Comparison of ENCODE assay signal across 8 cellular contexts in the genomic region with DNA sequence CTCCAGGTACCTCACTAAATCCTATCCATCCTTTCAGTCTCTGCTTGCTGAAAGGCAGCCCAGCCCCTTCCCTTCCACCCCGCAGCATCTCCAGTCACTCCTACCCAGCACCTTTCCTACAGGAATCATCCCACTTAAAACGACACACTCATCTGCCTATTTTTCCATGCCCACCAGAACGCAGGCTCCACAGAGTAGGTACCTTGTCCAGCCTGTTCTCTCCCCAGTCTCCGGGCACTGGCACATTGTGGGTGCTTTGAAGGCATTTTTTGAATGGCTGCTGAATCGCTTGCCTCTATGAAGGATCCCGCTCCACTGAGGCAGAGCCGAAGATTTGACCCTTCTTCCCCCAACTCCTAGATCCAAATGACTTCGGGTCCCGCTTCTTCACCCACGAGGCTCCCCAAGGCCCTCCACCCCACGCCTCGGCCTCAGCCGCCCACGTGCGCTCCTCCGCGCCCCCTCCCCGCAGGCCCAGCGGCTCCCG. TPM values are rescaled to one million over a fixed set of nuclear protein-coding genes. Genes with fewer than 3 reads are reported as not detected.
DNase-seq lines count a peak whose midpoint lies in the region; ATAC-seq and TF ChIP-seq lines count a peak whose summit lies in the region.
"Had no signal": no experiment of that assay in that cellular context is flagged by ENCODE, and none has a peak within 500 bp of the region (broad histone marks: within the 10 kb centered on the region; RNA-seq: fewer than 3 reads in every experiment).

No MANE protein-coding gene starts in this region.

- no peak for ATAC-seq in activated T-cell treated with anti-CD3 and anti-CD28 coated beads, Interleukin-2, amount 50 U/mL, for 4 hours
- ATAC-seq in stimulated activated naive CD8-positive, alpha-beta T cell treated with anti-CD3 and anti-CD28 coated beads, Interleukin-15, amount 100 ng/mL, for 72 hours: no peak
- ATAC-seq in HG03521 (IDR thresholded peaks at IDR 0.05; ENCODE audit: unreplicated experiment): no peak
- ATAC-seq in GM21529 (IDR thresholded peaks at IDR 0.05; ENCODE audit: unreplicated experiment): no peak
- ATAC-seq: sciatic nerve had no signal

- peaks cover 11% of the 10 kb centered on the region for H3K4me1 Mint-ChIP-seq in activated T-cell treated with anti-CD3 and anti-CD28 coated beads, Interleukin-2, amount 50 U/mL, for 4 hours (ENCODE audit: low read depth)
- H3K4me1 Mint-ChIP-seq in stimulated activated naive CD8-positive, alpha-beta T cell treated with anti-CD3 and anti-CD28 coated beads, Interleukin-15, amount 100 ng/mL, for 72 hours: peaks cover 14% of the 10 kb centered on the region

- no peak for TF ChIP-seq CTCF in epithelial cell of proximal tubule (conservative IDR thresholded peaks at IDR 0.05; ENCODE audit: low read depth, low read length)

- H3K27ac Mint-ChIP-seq in stimulated activated naive CD8-positive, alpha-beta T cell treated with anti-CD3 and anti-CD28 coated beads, Interleukin-15, amount 100 ng/mL, for 72 hours: no peak overlapping the region

- no peak for DNase-seq in activated T-cell treated with anti-CD3 and anti-CD28 coated beads, Interleukin-2, amount 50 U/mL, for 4 hours
- no peak for DNase-seq in activated T-cell treated with anti-CD3 and anti-CD28 coated beads, Interleukin-2, amount 50 U/mL, for 48 hours
- no peak for DNase-seq in epithelial cell of proximal tubule (ENCODE audit: low read depth)
- no peak for DNase-seq in stimulated activated naive CD8-positive, alpha-beta T cell treated with anti-CD3 and anti-CD28 coated beads, Interleukin-15, amount 100 ng/mL, for 72 hours
- DNase-seq: AML-193 had no signal

- peaks cover 71% of the 10 kb centered on the region for H3K27me3 Mint-ChIP-seq in activated T-cell treated with anti-CD3 and anti-CD28 coated beads, Interleukin-2, amount 50 U/mL, for 4 hours (ENCODE audit: low read depth)
- H3K27me3 Mint-ChIP-seq in stimulated activated naive CD8-positive, alpha-beta T cell treated with anti-CD3 and anti-CD28 coated beads, Interleukin-15, amount 100 ng/mL, for 72 hours: peaks cover 93% of the 10 kb centered on the region

- peak overlapping the region; percentile 41 for H3K4me3 ChIP-seq in epithelial cell of proximal tubule (ENCODE audit: low read depth, low read length)

- no peaks in the 10 kb centered on the region for H3K36me3 Mint-ChIP-seq in activated T-cell treated with anti-CD3 and anti-CD28 coated beads, Interleukin-2, amount 50 U/mL, for 4 hours (ENCODE audit: insufficient read depth)

- H3K4me3 Mint-ChIP-seq in activated T-cell treated with anti-CD3 and anti-CD28 coated beads, Interleukin-2, amount 50 U/mL, for 4 hours: peak overlapping the region; percentile 29
- peak overlapping the region; percentile 53 to 78 for H3K4me3 Mint-ChIP-seq in stimulated activated naive CD8-positive, alpha-beta T cell treated with anti-CD3 and anti-CD28 coated beads, Interleukin-15, amount 100 ng/mL, for 72 hours

- no peaks in the 10 kb centered on the region for H3K9me3 Mint-ChIP-seq in activated T-cell treated with anti-CD3 and anti-CD28 coated beads, Interleukin-2, amount 50 U/mL, for 4 hours
- no peaks in the 10 kb centered on the region for H3K9me3 Mint-ChIP-seq in stimulated activated naive CD8-positive, alpha-beta T cell treated with anti-CD3 and anti-CD28 coated beads, Interleukin-15, amount 100 ng/mL, for 72 hours

RNA-seq across cellular contexts. Expression of gene LHX6, which starts 15.6 kb away (rescaled TPM):
- under 1 TPM in 1 of 3 donors, not detected in 2; 0.11 TPM for total RNA-seq in activated T-cell treated with anti-CD3 and anti-CD28 coated beads, Interleukin-2, amount 50 U/mL, for 4 hours
- total RNA-seq in epithelial cell of proximal tubule: 0.06 TPM in 1 of 2 replicates, not detected in the other

RNA-seq across cellular contexts. Expression of gene RBM18, which starts 51.5 kb away (rescaled TPM):
- 10 to 100 TPM; 32.4 to 37.8 (median 36.2) TPM for total RNA-seq in activated T-cell treated with anti-CD3 and anti-CD28 coated beads, Interleukin-2, amount 50 U/mL, for 4 hours
- total RNA-seq in epithelial cell of proximal tubule: 8.4 and 13.9 TPM in 2 replicates

RNA-seq across cellular contexts. Expression of gene MRRF, which starts 51.5 kb away (rescaled TPM):
- 10 to 100 TPM; 93.0 to 94.4 (median 93.3) TPM for total RNA-seq in activated T-cell treated with anti-CD3 and anti-CD28 coated beads, Interleukin-2, amount 50 U/mL, for 4 hours
- total RNA-seq in epithelial cell of proximal tubule: 27.3 and 48.8 TPM in 2 replicates

RNA-seq across cellular contexts. Expression of gene MORN5, which starts 53.4 kb away (rescaled TPM):
- not detected for total RNA-seq in activated T-cell treated with anti-CD3 and anti-CD28 coated beads, Interleukin-2, amount 50 U/mL, for 4 hours
- total RNA-seq in epithelial cell of proximal tubule: not detected in 2 replicates
- total RNA-seq: sciatic nerve had no signal

RNA-seq across cellular contexts. Expression of gene NDUFA8, which starts 53.6 kb away (rescaled TPM):
- 10 to 100 TPM; 47.3 to 52.9 (median 50.3) TPM for total RNA-seq in activated T-cell treated with anti-CD3 and anti-CD28 coated beads, Interleukin-2, amount 50 U/mL, for 4 hours
- total RNA-seq in epithelial cell of proximal tubule: 49.4 and 59.8 TPM in 2 replicates
